Comparison of ENCODE assay signal across 1 cellular context in the genomic region with DNA sequence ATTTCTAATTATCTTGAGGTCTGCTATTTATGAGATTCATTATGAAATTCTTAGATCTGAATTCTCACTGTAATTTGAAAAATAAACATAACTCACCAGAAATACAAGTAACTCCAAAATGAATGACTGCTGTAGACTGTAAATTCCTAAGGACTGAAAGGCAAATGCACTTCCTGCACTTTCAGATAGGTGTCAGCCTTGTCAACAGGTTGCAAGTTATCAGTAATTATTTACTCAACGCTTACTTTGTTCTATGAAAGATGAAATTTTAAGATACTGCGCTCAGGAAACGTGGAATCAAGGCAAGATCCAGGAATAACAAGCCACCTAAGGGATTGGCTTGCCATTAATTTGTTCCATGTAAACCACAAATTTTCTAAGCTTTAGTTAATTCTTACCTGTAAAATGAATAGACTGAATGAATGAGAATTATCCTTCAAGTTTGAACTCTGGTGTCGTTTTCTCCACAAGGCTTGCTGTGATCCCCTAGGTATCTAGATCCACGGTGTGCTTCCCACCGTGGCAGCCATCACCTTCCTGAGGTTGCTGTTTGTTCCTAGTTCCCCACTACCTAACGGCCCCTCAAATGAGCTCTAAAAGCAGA.
TF ChIP-seq lines count a peak whose summit lies in the region.

No MANE protein-coding gene starts in this region.

TF ChIP-seq in H1, 55 proteins besides CTCF, POLR2A, EP300 and RAD21:
- TF ChIP-seq TCF12 (IDR thresholded peaks at IDR 0.05; ENCODE audit: low read depth, low read length): no peak
- TF ChIP-seq KDM1A (IDR thresholded peaks at IDR 0.05; ENCODE audit: borderline replicate concordance, low read length): no peak
- no peak for TF ChIP-seq RFX5 (IDR thresholded peaks at IDR 0.05; ENCODE audit: borderline replicate concordance, low read depth, low read length)
- TF ChIP-seq, protein P1, sequence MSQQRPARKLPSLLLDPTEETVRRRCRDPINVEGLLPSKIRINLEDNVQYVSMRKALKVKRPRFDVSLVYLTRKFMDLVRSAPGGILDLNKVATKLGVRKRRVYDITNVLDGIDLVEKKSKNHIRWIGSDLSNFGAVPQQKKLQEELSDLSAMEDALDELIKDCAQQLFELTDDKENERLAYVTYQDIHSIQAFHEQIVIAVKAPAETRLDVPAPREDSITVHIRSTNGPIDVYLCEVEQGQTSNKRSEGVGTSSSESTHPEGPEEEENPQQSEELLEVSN (IDR thresholded peaks at IDR 0.05): no peak
- TF ChIP-seq TAF1 (IDR thresholded peaks at IDR 0.05; ENCODE audit: low read depth, low read length): no peak
- no peak for TF ChIP-seq MAFK (IDR thresholded peaks at IDR 0.05; ENCODE audit: low read depth, low read length)
- no peak for TF ChIP-seq TAF7 (optimal IDR thresholded peaks at IDR 0.05; ENCODE audit: borderline replicate concordance, low read depth, low read length)
- TF ChIP-seq, protein P2, sequence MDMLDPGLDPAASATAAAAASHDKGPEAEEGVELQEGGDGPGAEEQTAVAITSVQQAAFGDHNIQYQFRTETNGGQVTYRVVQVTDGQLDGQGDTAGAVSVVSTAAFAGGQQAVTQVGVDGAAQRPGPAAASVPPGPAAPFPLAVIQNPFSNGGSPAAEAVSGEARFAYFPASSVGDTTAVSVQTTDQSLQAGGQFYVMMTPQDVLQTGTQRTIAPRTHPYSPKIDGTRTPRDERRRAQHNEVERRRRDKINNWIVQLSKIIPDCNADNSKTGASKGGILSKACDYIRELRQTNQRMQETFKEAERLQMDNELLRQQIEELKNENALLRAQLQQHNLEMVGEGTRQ (IDR thresholded peaks at IDR 0.05; ENCODE audit: low read length): no peak
- no peak for TF ChIP-seq CEBPB (IDR thresholded peaks at IDR 0.05; ENCODE audit: low read depth, low read length)
- TF ChIP-seq SP1 (IDR thresholded peaks at IDR 0.05; ENCODE audit: low read depth, low read length): no peak
- TF ChIP-seq PHF8 (conservative IDR thresholded peaks at IDR 0.05; ENCODE audit: low read depth, low read length): no peak
- TF ChIP-seq HDAC6 (IDR thresholded peaks at IDR 0.05; ENCODE audit: low read depth, low read length): no peak
- TF ChIP-seq CBX8 (IDR thresholded peaks at IDR 0.05; ENCODE audit: borderline replicate concordance, low read depth, low read length): no peak
- no peak for TF ChIP-seq YY1 (IDR thresholded peaks at IDR 0.05; ENCODE audit: low read depth, low read length)
- no peak for TF ChIP-seq RBBP5 (IDR thresholded peaks at IDR 0.05; ENCODE audit: borderline replicate concordance, low read depth, low read length)
- no peak for TF ChIP-seq FOSL1 (IDR thresholded peaks at IDR 0.05; ENCODE audit: insufficient read depth, low read depth, low read length)
TF ChIP-seq in H1: peak in this region for 0.
